8 cellular contexts compared by ENCODE assay signal in genomic region chr1:150621497-150622113, GRCh38. TPM values are rescaled to one million over a fixed set of nuclear protein-coding genes. Genes with fewer than 3 reads are reported as not detected.
DNase-seq lines count a peak whose midpoint lies in the region; ATAC-seq and TF ChIP-seq lines count a peak whose summit lies in the region.

No MANE protein-coding gene starts in this region.

- no peaks in the 10 kb centered on the region for H3K9me3 ChIP-seq in hepatocyte (ENCODE audit: low read depth)

- peak overlapping the region; percentile 5 for H3K27ac ChIP-seq in hepatocyte

- no peaks in the 10 kb centered on the region for H3K27me3 ChIP-seq in hepatocyte

- peaks cover 3% of the 10 kb centered on the region for H3K36me3 ChIP-seq in hepatocyte (replicated peaks; ENCODE audit: insufficient read depth, low read depth)

- peaks cover 25% of the 10 kb centered on the region for H3K79me2 ChIP-seq in hepatocyte

- no peaks in the 10 kb centered on the region for H4K20me1 ChIP-seq in hepatocyte (ENCODE audit: insufficient read depth, poor library complexity, severe bottlenecking)

- no peak overlapping the region for H2AFZ ChIP-seq in hepatocyte

- H3K4me3 ChIP-seq in hepatocyte, result no peak overlapping the region

- TF ChIP-seq CTCF in GM13977 (IDR thresholded peaks at IDR 0.05; ENCODE audit: extremely low read depth, insufficient read depth, missing control alignments) (peak; percentile 69), hepatocyte (IDR thresholded peaks at IDR 0.05; ENCODE audit: poor library complexity) (peak; percentile 72)

- in situ Hi-C loops in GM13977 (cut with MboI; ENCODE audit: low pct_unique_long_range_greater_than_20kb, low sequenced_read_pairs, unreplicated experiment), result no loop called here
- in situ Hi-C loops in SK-MEL-5 (cut with HindIII; ENCODE audit: low pct_unique_long_range_greater_than_20kb, low sequenced_read_pairs), result no loop called here

- ATAC-seq in GM21529 (IDR thresholded peaks at IDR 0.05; ENCODE audit: unreplicated experiment), result no peak

- no peaks in the 10 kb centered on the region for H3K4me1 ChIP-seq in hepatocyte (ENCODE audit: insufficient read depth)

- H3K9me2 ChIP-seq in hepatocyte (replicated peaks; ENCODE audit: insufficient read depth), result no peaks in the 10 kb centered on the region

- H3K4me2 ChIP-seq in hepatocyte, result no peak overlapping the region

- WGBS in hepatocyte (ENCODE audit: low lambda C conversion rate, missing lambda C conversion rate), result 76% methylated on average over 5 of the region's 5 CpGs

- DNase-seq in AG08396 (ENCODE audit: low spot score) (peak; percentile 45), GM13977 (ENCODE audit: low spot score) (peak; percentile 57), SK-MEL-5 (ENCODE audit: low read depth, low spot score) (peak; percentile 69), amniotic stem cell (lab: John Stamatoyannopoulos, UW) (peak; percentile 32), hepatocyte (ENCODE audit: low spot score) (peak; percentile 72), cerebellar nuclear complex (lab: John Stamatoyannopoulos, UW) (no peak)
- peak; percentile 22 to 27 for DNase-seq in stimulated activated CD4-positive, alpha-beta T cell treated with anti-CD3 and anti-CD28 coated beads, Interleukin-15, amount 100 ng/mL, for 1 hour (ENCODE audit: low read depth in 1 of 2, low spot score in 1 of 2)

RNA-seq across cellular contexts. Expression of gene ENSA, which starts 7.8 kb away (rescaled TPM):
- 101 and 108 TPM in 2 replicates for total RNA-seq in SK-MEL-5 (2014; rRNA removed; shearing (Covaris generic))
- 107 and 148 TPM in 2 replicates for polyA plus RNA-seq in SK-MEL-5 (2015; cell fraction: cytosol; rRNA removed)
- 39.9 and 44.9 TPM in 2 replicates for polyA plus RNA-seq in SK-MEL-5 (2015; cell fraction: nucleus; rRNA removed)
- 101 and 148 TPM in 2 replicates for total RNA-seq in hepatocyte
- 70.8 and 86.5 TPM in 2 replicates for polyA plus RNA-seq in hepatocyte

RNA-seq across cellular contexts. Expression of gene MCL1, which starts 42.2 kb away (rescaled TPM):
- 123 and 130 TPM in 2 replicates for total RNA-seq in SK-MEL-5 (2014; rRNA removed; shearing (Covaris generic))
- polyA plus RNA-seq in SK-MEL-5 (2015; cell fraction: cytosol; rRNA removed), result 98.7 and 129 TPM in 2 replicates
- polyA plus RNA-seq in SK-MEL-5 (2015; cell fraction: nucleus; rRNA removed), result 356 and 382 TPM in 2 replicates
- 302 and 388 TPM in 2 replicates for total RNA-seq in hepatocyte
- 150 and 181 TPM in 2 replicates for polyA plus RNA-seq in hepatocyte

Comparison
In these comparisons a context has a peak if more than half of its experiments do, and no peak if none do; other contexts are left out.
1. DNase-seq: peak in AG08396 (single experiment), GM13977 (single experiment), SK-MEL-5 (single experiment), amniotic stem cell (single experiment), hepatocyte (single experiment) and stimulated activated CD4-positive, alpha-beta T cell treated with anti-CD3 and anti-CD28 coated beads, Interleukin-15, amount 100 ng/mL, for 1 hour (2 of 2); none in cerebellar nuclear complex (0 of 2).